ENCODE assay signal across 18 cellular contexts in the genomic region with DNA sequence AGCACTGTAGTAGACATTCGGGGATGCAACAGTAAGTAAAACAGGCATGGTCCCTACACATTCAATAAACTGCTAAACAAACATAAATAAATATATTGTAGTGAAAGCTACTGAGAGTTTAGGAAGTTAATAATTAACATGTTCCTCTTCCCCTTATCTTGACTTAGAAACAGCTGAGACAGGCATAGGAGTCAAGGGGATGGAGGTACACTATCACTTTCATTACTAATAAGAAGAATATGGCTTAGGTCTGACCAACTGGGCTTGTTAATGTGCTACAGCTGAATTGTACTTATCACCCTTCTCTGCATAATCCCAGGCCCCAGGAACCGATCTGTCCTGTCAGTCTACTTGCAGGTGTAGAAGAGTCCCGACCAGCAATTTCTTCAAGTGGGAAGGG.
A peak's percentile ranks its signal among the peaks of the same experiment; 100 is the strongest.
DNase-seq lines count a peak whose midpoint lies in the region; ATAC-seq, FAIRE-seq and TF ChIP-seq lines count a peak whose summit lies in the region.
"Had no signal": no experiment of that assay in that cellular context is flagged by ENCODE, and none has a peak within 500 bp of the region (broad histone marks: within the 10 kb centered on the region; RNA-seq: fewer than 3 reads in every experiment).

No MANE protein-coding gene starts in this region.

- no peaks in the 10 kb centered on the region for H4K20me1 ChIP-seq in GM12878 (ENCODE audit: control insufficient read depth, insufficient read depth)

- ATAC-seq in HG02938 (IDR thresholded peaks at IDR 0.05; ENCODE audit: unreplicated experiment) (peak; percentile 76), GM12878 (peak; percentile 34; the same call in 2 of the 3 replicates)
- ATAC-seq: T-cell had no signal

- no peak for TF ChIP-seq EP300 in GM12878 (IDR thresholded peaks at IDR 0.05; ENCODE audit: borderline replicate concordance in 1 of 2, control insufficient read depth in 1 of 2, low read depth in 2 of 2, low read length in 2 of 2)

- TF ChIP-seq POLR2A in GM12878 (IDR thresholded peaks at IDR 0.05; ENCODE audit: low read depth, low read length) = no peak

- RAD21 ChIA-PET in GM12878 (lab: Charles Lee; ENCODE audit: unreplicated experiment) = no interaction called here

- WGBS in GM12878 (ENCODE audit: insufficient coverage, insufficient replicate concordance, low lambda C conversion rate, missing lambda C conversion rate) = 56% methylated on average over 3 of the region's 3 CpGs

- no peaks in the 10 kb centered on the region for H3K36me3 ChIP-seq in GM12878 (ENCODE audit: control insufficient read depth in 2 of 2, insufficient read depth in 2 of 2, low read length in 1 of 2)
- H3K36me3 ChIP-seq: Peyer's patch, SJCRH30 had no signal

- no peak for FAIRE-seq in GM19239 (lab: Jason Lieb, UNC)
- FAIRE-seq in GM12878 (lab: Jason Lieb, UNC) = no peak
- no peak for FAIRE-seq in RCC 7860 (lab: Jason Lieb, UNC)
- FAIRE-seq: A204.1, GM12891 had no signal

- H3K27me3 ChIP-seq in GM12878 (replicated peaks in 1 of 2; ENCODE audit: control insufficient read depth in 2 of 2, insufficient read depth in 2 of 2, low read length in 1 of 2) = no peaks in the 10 kb centered on the region
- H3K27me3 ChIP-seq: Peyer's patch, SJCRH30 had no signal

- H3K4me1 ChIP-seq in GM12878 (ENCODE audit: control insufficient read depth, insufficient read depth, low read length) = no peaks in the 10 kb centered on the region
- H3K4me1 ChIP-seq: Peyer's patch, SJCRH30 had no signal

- TF ChIP-seq CTCF in GM10248 (IDR thresholded peaks at IDR 0.05; ENCODE audit: control extremely low read depth, extremely low read depth, low read depth, missing control alignments) = no peak
- TF ChIP-seq CTCF in GM12878 (IDR thresholded peaks at IDR 0.05 in 2 of 3, conservative IDR thresholded peaks at IDR 0.05 in 1 of 3; ENCODE audit: control insufficient read depth in 2 of 3, extremely low read depth in 1 of 3, insufficient read depth in 1 of 3, low read depth in 3 of 3, low read length in 3 of 3) = no peak

- SMC1A ChIA-PET in GM12878 (lab: Charles Lee; ENCODE audit: uncharacterized antibody, unreplicated experiment) = no interaction called here

- no TSS peak for BruUV-seq in GM12878 (replicated peaks; lab: Mats Ljungman, UMichigan)

- DNase-seq in GM10248 (ENCODE audit: extremely low spot score) (peak; percentile 23), GM19239 (ENCODE audit: insufficient read length, low spot score) (peak; percentile 19), GM12878 (ENCODE audit: low read depth, low spot score) (no peak), RCC 7860 (ENCODE audit: low spot score) (no peak), C1 segment of cervical spinal cord (lab: John Stamatoyannopoulos, UW) (no peak), foreskin melanocyte (no peak)
- DNase-seq in activated CD4-positive, CD25-positive, alpha-beta regulatory T cell treated with anti-CD3 and anti-CD28 coated beads, Interleukin-2, amount 50 U/mL, for 72 hours = no peak
- DNase-seq: DMS79 treated with DMSO at 0.1 percent for 48 hours, H7, Kasumi-1, NCI-H1417 treated with DMSO at 0.1 percent for 48 hours, NCI-H187, Peyer's patch, SJCRH30, T-cell had no signal

- POLR2A ChIA-PET in GM10248 (lab: Yijun Ruan, JAX) (no interaction called here), GM12878 (lab: Charles Lee) (no interaction called here)

- H3K9me3 ChIP-seq in GM12878 (replicated peaks; ENCODE audit: control insufficient read depth, insufficient read depth, low read length) = peaks cover 5% of the 10 kb centered on the region; the same call in 2 of the 3 replicates
- H3K9me3 ChIP-seq: Peyer's patch, SJCRH30 had no signal

- in situ Hi-C loops in GM12878 (cut with MboI) = no loop called here

- no peak overlapping the region for H3K4me3 ChIP-seq in GM12878
- H3K4me3 ChIP-seq: Peyer's patch, SJCRH30 had no signal

- no peak overlapping the region for H3K9ac ChIP-seq in GM12878 (ENCODE audit: control insufficient read depth, insufficient read depth, low read length)

- H3K4me2 ChIP-seq in GM12878 (ENCODE audit: control insufficient read depth, insufficient read depth) = no peak overlapping the region

- CTCF ChIA-PET in GM10248 (lab: Yijun Ruan, JAX) (no interaction called here), GM12878 (lab: Yijun Ruan, JAX) (interaction anchor here (1.0 kb wide), 1 partner anchor 8 kb away, joined by 3 read pairs; no protein-coding TSS in a partner anchor)

- no peak overlapping the region for H2AFZ ChIP-seq in GM12878 (ENCODE audit: control insufficient read depth, low read depth, low read length)

- no peak for TF ChIP-seq RAD21 in GM12878 (IDR thresholded peaks at IDR 0.05; ENCODE audit: insufficient read depth, low read depth, low read length)

- no peak overlapping the region for H3K27ac ChIP-seq in GM12878 (ENCODE audit: control insufficient read depth, insufficient read depth)
- H3K27ac ChIP-seq: Peyer's patch, SJCRH30 had no signal

- intact Hi-C loops in GM12878 (cut with micrococcal nuclease; ENCODE audit: unreplicated experiment) = no loop called here

- no peaks in the 10 kb centered on the region for H3K79me2 ChIP-seq in GM12878 (ENCODE audit: control insufficient read depth, insufficient read depth, low read length)

TF ChIP-seq in GM12878, 131 proteins besides CTCF, POLR2A, EP300 and RAD21:
- TF ChIP-seq ZNF207 (IDR thresholded peaks at IDR 0.05; ENCODE audit: borderline replicate concordance) (no peak), HDAC6 (IDR thresholded peaks at IDR 0.05; ENCODE audit: unreplicated experiment) (no peak), RB1 (IDR thresholded peaks at IDR 0.05; ENCODE audit: borderline replicate concordance) (no peak), KAT2A (conservative IDR thresholded peaks at IDR 0.05; ENCODE audit: control insufficient read depth, low read depth, low read length) (no peak), PML (IDR thresholded peaks at IDR 0.05; ENCODE audit: low read length) (no peak), SMAD1 (IDR thresholded peaks at IDR 0.05; ENCODE audit: low read depth, partially characterized antibody) (no peak), EGR1 (IDR thresholded peaks at IDR 0.05; ENCODE audit: borderline replicate concordance in 1 of 2, low read depth in 2 of 2, low read length in 2 of 2) (no peak), RUNX3 (IDR thresholded peaks at IDR 0.05; ENCODE audit: low read length) (no peak), SUZ12 (IDR thresholded peaks at IDR 0.05; ENCODE audit: unreplicated experiment) (no peak), RELA (IDR thresholded peaks at IDR 0.05; ENCODE audit: borderline replicate concordance, partially characterized antibody) (no peak), CHD4 (IDR thresholded peaks at IDR 0.05) (no peak), SRF (IDR thresholded peaks at IDR 0.05; ENCODE audit: low read depth in 2 of 2, low read length in 2 of 2) (no peak), CBX5 (IDR thresholded peaks at IDR 0.05; ENCODE audit: low read depth) (no peak), MEF2A (IDR thresholded peaks at IDR 0.05; ENCODE audit: insufficient read depth, low read depth, low read length) (no peak), TCF7 (IDR thresholded peaks at IDR 0.05; ENCODE audit: borderline replicate concordance) (no peak)
- TF ChIP-seq, protein P1, sequence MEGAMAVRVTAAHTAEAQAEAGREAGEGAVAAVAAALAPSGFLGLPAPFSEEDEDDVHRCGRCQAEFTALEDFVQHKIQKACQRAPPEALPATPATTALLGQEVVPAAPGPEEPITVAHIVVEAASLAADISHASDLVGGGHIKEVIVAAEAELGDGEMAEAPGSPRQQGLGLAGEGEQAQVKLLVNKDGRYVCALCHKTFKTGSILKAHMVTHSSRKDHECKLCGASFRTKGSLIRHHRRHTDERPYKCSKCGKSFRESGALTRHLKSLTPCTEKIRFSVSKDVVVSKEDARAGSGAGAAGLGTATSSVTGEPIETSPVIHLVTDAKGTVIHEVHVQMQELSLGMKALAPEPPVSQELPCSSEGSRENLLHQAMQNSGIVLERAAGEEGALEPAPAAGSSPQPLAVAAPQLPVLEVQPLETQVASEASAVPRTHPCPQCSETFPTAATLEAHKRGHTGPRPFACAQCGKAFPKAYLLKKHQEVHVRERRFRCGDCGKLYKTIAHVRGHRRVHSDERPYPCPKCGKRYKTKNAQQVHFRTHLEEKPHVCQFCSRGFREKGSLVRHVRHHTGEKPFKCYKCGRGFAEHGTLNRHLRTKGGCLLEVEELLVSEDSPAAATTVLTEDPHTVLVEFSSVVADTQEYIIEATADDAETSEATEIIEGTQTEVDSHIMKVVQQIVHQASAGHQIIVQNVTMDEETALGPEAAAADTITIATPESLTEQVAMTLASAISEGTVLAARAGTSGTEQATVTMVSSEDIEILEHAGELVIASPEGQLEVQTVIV (IDR thresholded peaks at IDR 0.05; ENCODE audit: borderline replicate concordance, partially characterized antibody) = no peak
- TF ChIP-seq, protein P2, sequence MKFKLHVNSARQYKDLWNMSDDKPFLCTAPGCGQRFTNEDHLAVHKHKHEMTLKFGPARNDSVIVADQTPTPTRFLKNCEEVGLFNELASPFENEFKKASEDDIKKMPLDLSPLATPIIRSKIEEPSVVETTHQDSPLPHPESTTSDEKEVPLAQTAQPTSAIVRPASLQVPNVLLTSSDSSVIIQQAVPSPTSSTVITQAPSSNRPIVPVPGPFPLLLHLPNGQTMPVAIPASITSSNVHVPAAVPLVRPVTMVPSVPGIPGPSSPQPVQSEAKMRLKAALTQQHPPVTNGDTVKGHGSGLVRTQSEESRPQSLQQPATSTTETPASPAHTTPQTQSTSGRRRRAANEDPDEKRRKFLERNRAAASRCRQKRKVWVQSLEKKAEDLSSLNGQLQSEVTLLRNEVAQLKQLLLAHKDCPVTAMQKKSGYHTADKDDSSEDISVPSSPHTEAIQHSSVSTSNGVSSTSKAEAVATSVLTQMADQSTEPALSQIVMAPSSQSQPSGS (IDR thresholded peaks at IDR 0.05; ENCODE audit: low read length) = no peak

Comparison
In these comparisons a context has a peak if more than half of its experiments do, and no peak if none do; other contexts are left out.
1. DNase-seq: peak in GM10248 (single experiment) and GM19239 (single experiment); none in GM12878 (single experiment), activated CD4-positive, CD25-positive, alpha-beta regulatory T cell treated with anti-CD3 and anti-CD28 coated beads, Interleukin-2, amount 50 U/mL, for 72 hours (single experiment), RCC 7860 (single experiment), C1 segment of cervical spinal cord (0 of 14) and foreskin melanocyte (single experiment).